In genomic region chr17:14926526-14927122, GRCh38 we compare ENCODE assay signal across 8 cellular contexts.
DNase-seq lines count a peak whose midpoint lies in the region; ATAC-seq, FAIRE-seq and TF ChIP-seq lines count a peak whose summit lies in the region.

No MANE protein-coding gene starts in this region.

- no peak for TF ChIP-seq POLR2A in GM12892 (IDR thresholded peaks at IDR 0.05; ENCODE audit: low read depth, low read length)

- DNase-seq in GM12892 (ENCODE audit: insufficient read length) (no peak), NCI-H69 (lab: John Stamatoyannopoulos, UW) (peak; percentile 60), myocyte (ENCODE audit: low read depth) (peak; percentile 75)
- peak; percentile 50 for DNase-seq in activated CD4-positive, alpha-beta memory T cell treated with anti-CD3 and anti-CD28 coated beads, Interleukin-2, amount 10 ng/mL, durations not matched to agents 7 days and 5 days
- peak; percentile 33 to 48 (median 47) for DNase-seq in effector memory CD8-positive, alpha-beta T cell
- peak in 5 of 6 experiments; percentile 10 to 64 (median 32) for DNase-seq in stimulated activated naive CD4-positive, alpha-beta T cell (lab: John Stamatoyannopoulos, UW)

- H3K27ac Mint-ChIP-seq in activated CD4-positive, alpha-beta memory T cell treated with anti-CD3 and anti-CD28 coated beads, Interleukin-2, amount 10 ng/mL, durations not matched to agents 7 days and 5 days = no peak overlapping the region
- no peak overlapping the region for H3K27ac Mint-ChIP-seq in effector memory CD8-positive, alpha-beta T cell

- ATAC-seq in effector memory CD8-positive, alpha-beta T cell (replicated peaks) = no peak
- ATAC-seq in HG02798 (IDR thresholded peaks at IDR 0.05; ENCODE audit: poor library complexity, unreplicated experiment) = no peak

- CTCF ChIA-PET in activated CD4-positive, alpha-beta memory T cell treated with anti-CD3 and anti-CD28 coated beads, Interleukin-2, amount 10 ng/mL, durations not matched to agents 7 days and 5 days (lab: Charles Lee) = interaction anchor here (0.6 to 2.1 kb wide), 12 partner anchors 10 to 1588 kb away, joined by 3 to 7 read pairs (median 3); no protein-coding TSS in a partner anchor

- H3K4me3 Mint-ChIP-seq in activated CD4-positive, alpha-beta memory T cell treated with anti-CD3 and anti-CD28 coated beads, Interleukin-2, amount 10 ng/mL, durations not matched to agents 7 days and 5 days = no peak overlapping the region
- no peak overlapping the region for H3K4me3 Mint-ChIP-seq in effector memory CD8-positive, alpha-beta T cell

- H3K9me3 Mint-ChIP-seq in activated CD4-positive, alpha-beta memory T cell treated with anti-CD3 and anti-CD28 coated beads, Interleukin-2, amount 10 ng/mL, durations not matched to agents 7 days and 5 days = no peaks in the 10 kb centered on the region
- no peaks in the 10 kb centered on the region for H3K9me3 Mint-ChIP-seq in effector memory CD8-positive, alpha-beta T cell

- POLR2A ChIA-PET in activated CD4-positive, alpha-beta memory T cell treated with anti-CD3 and anti-CD28 coated beads, Interleukin-2, amount 10 ng/mL, durations not matched to agents 7 days and 5 days (lab: Charles Lee) = interaction anchor here (0.8 kb wide), 1 partner anchor 1331 kb away, joined by 3 read pairs; no protein-coding TSS in a partner anchor

- FAIRE-seq in A204.1 (lab: Jason Lieb, UNC) (peak; percentile 90), GM12892 (lab: Jason Lieb, UNC) (peak; percentile 58)

- no peaks in the 10 kb centered on the region for H3K36me3 Mint-ChIP-seq in activated CD4-positive, alpha-beta memory T cell treated with anti-CD3 and anti-CD28 coated beads, Interleukin-2, amount 10 ng/mL, durations not matched to agents 7 days and 5 days (ENCODE audit: low read depth)
- H3K36me3 Mint-ChIP-seq in effector memory CD8-positive, alpha-beta T cell (ENCODE audit: insufficient read depth) = no peaks in the 10 kb centered on the region

- H3K4me1 Mint-ChIP-seq in activated CD4-positive, alpha-beta memory T cell treated with anti-CD3 and anti-CD28 coated beads, Interleukin-2, amount 10 ng/mL, durations not matched to agents 7 days and 5 days = no peaks in the 10 kb centered on the region
- H3K4me1 Mint-ChIP-seq in effector memory CD8-positive, alpha-beta T cell (ENCODE audit: low read depth in 2 of 2) = no peaks in the 10 kb centered on the region

- H3K27me3 Mint-ChIP-seq in activated CD4-positive, alpha-beta memory T cell treated with anti-CD3 and anti-CD28 coated beads, Interleukin-2, amount 10 ng/mL, durations not matched to agents 7 days and 5 days = no peaks in the 10 kb centered on the region
- H3K27me3 Mint-ChIP-seq in effector memory CD8-positive, alpha-beta T cell = peaks cover 15 to 17% of the 10 kb centered on the region in 2 donors
